ENCODE assay signal across 10 cellular contexts in genomic region chr15:73922186-73923151, GRCh38. TPM values are rescaled to one million over a fixed set of nuclear protein-coding genes. Genes with fewer than 3 reads are reported as not detected.
DNase-seq lines count a peak whose midpoint lies in the region; ATAC-seq, FAIRE-seq and TF ChIP-seq lines count a peak whose summit lies in the region.
"Had no signal": no experiment of that assay in that cellular context is flagged by ENCODE, and none has a peak within 500 bp of the region (broad histone marks: within the 10 kb centered on the region; RNA-seq: fewer than 3 reads in every experiment).

No MANE protein-coding gene starts in this region.

- H3K9me3 ChIP-seq in prostate gland: no peaks in the 10 kb centered on the region

- H3K27me3 ChIP-seq in prostate gland (replicated peaks; ENCODE audit: insufficient read depth): no peaks in the 10 kb centered on the region

- 22% methylated on average over 15 of the region's 19 CpGs for WGBS in prostate gland

- no peak for TF ChIP-seq CTCF in prostate gland (IDR thresholded peaks at IDR 0.05)

- DNase-seq in GM03348 (ENCODE audit: low spot score): peak; percentile 85
- DNase-seq in NCI-H526 treated with DMSO at 0.1 percent for 48 hours (lab: John Stamatoyannopoulos, UW): peak; percentile 87
- peak; percentile 69 for DNase-seq in fibroblast of peridontal ligament (ENCODE audit: extremely low read depth)
- DNase-seq in prostate gland (ENCODE audit: low spot score): no peak
- no peak for DNase-seq in GM12891 (ENCODE audit: insufficient read length, low spot score)
- no peak for DNase-seq in frontal cortex (ENCODE audit: low spot score in 2 of 2)
- DNase-seq: dorsolateral prefrontal cortex had no signal

- H3K27ac ChIP-seq in prostate gland: peak overlapping the region; percentile 85 to 88

- H3K4me1 ChIP-seq in prostate gland (replicated peaks): peaks cover 3% of the 10 kb centered on the region

- no peak for FAIRE-seq in GM12891 (lab: Jason Lieb, UNC)
- FAIRE-seq in frontal cortex (lab: Jason Lieb, UNC): no peak

- intact Hi-C loops in prostate gland (cut with DNase I): no loop called here

- H3K36me3 ChIP-seq in prostate gland: no peaks in the 10 kb centered on the region

- H3K4me3 ChIP-seq in prostate gland: no peak overlapping the region
- H3K4me3 ChIP-seq: dorsolateral prefrontal cortex had no signal

- ATAC-seq in HG03565 (IDR thresholded peaks at IDR 0.05; ENCODE audit: unreplicated experiment): no peak
- ATAC-seq in HG02759 (IDR thresholded peaks at IDR 0.05; ENCODE audit: unreplicated experiment): no peak
- ATAC-seq: Panc1 had no signal

- TF ChIP-seq POLR2A in prostate gland (IDR thresholded peaks at IDR 0.05) (no peak), GM12891 (IDR thresholded peaks at IDR 0.05; ENCODE audit: low read depth, low read length) (no peak)

TF ChIP-seq in GM12891, 5 proteins besides CTCF, POLR2A, EP300 and RAD21:
- TF ChIP-seq SPI1 (IDR thresholded peaks at IDR 0.05; ENCODE audit: low read depth, low read length) (no peak), POLR2AphosphoS5 (IDR thresholded peaks at IDR 0.05; ENCODE audit: low read depth, low read length) (no peak), POU2F2 (IDR thresholded peaks at IDR 0.05; ENCODE audit: low read depth, low read length) (no peak), PAX5 (IDR thresholded peaks at IDR 0.05; ENCODE audit: insufficient read depth, low read length, severe bottlenecking) (no peak), TAF1 (IDR thresholded peaks at IDR 0.05; ENCODE audit: low read depth, low read length) (no peak)

RNA-seq across cellular contexts. Expression of gene LOXL1, which starts 3.8 kb away (rescaled TPM):
- total RNA-seq in prostate gland (10 to 100 TPM; 20.5 to 22.5 TPM), frontal cortex (2.4 TPM)
- not detected for polyA plus RNA-seq in GM12891 (2012; ENCODE audit: low read depth, missing spikeins)

RNA-seq across cellular contexts. Expression of gene TBC1D21, which starts 49.1 kb away (rescaled TPM):
- total RNA-seq in prostate gland: 1 to 10 TPM in 1 of 2 donors, not detected in 1; 1.4 TPM
- polyA plus RNA-seq in GM12891 (2012; ENCODE audit: low read depth, missing spikeins): not detected
- total RNA-seq in frontal cortex: not detected

Comparison
In these comparisons a context has a peak if more than half of its experiments do, and no peak if none do; other contexts are left out.
1. DNase-seq: peak in GM03348 (single experiment), NCI-H526 treated with DMSO at 0.1 percent for 48 hours (single experiment) and fibroblast of peridontal ligament (single experiment); none in prostate gland (single experiment), GM12891 (single experiment) and frontal cortex (0 of 2).